Comparison of ENCODE assay signal across 12 cellular contexts in genomic region chr6:36752187-36752885, GRCh38. TPM values are rescaled to one million over a fixed set of nuclear protein-coding genes. Genes with fewer than 3 reads are reported as not detected.
DNase-seq lines count a peak whose midpoint lies in the region; ATAC-seq, FAIRE-seq and TF ChIP-seq lines count a peak whose summit lies in the region.
"Had no signal": no experiment of that assay in that cellular context is flagged by ENCODE, and none has a peak within 500 bp of the region (broad histone marks: within the 10 kb centered on the region; RNA-seq: fewer than 3 reads in every experiment).

No MANE protein-coding gene starts in this region.

- peaks cover 0 to 47% (median 21%) of the 10 kb centered on the region in 4 donors for H3K4me1 ChIP-seq in stomach

- no peak for TF ChIP-seq EP300 in stomach (IDR thresholded peaks at IDR 0.05)

- H3K36me3 ChIP-seq in bronchial epithelial cell (ENCODE audit: control insufficient read depth, insufficient read depth, low read length) (no peaks in the 10 kb centered on the region), stomach (no peaks in the 10 kb centered on the region)
- H3K36me3 ChIP-seq: tibial nerve had no signal

- 52 to 87% (median 59%) methylated on average over 6 of the region's 6 CpGs for WGBS in stomach, 5 donors

- intact Hi-C loops in stomach (cut with DNase I; ENCODE audit: low total_unique reads): loop anchor here (10.0 kb wide), 1 partner anchor 128 kb away; no protein-coding TSS in a partner anchor

- H3K9me3 ChIP-seq in stomach: peaks cover 0 to 24% (median 16%) of the 10 kb centered on the region in 4 donors

- no peak overlapping the region for H3K4me3 ChIP-seq in bronchial epithelial cell (ENCODE audit: low read depth, low read length)
- no peak overlapping the region for H3K4me3 ChIP-seq in stomach
- H3K4me3 ChIP-seq: smooth muscle cell, tibial nerve had no signal

- peak; percentile 20 for DNase-seq in activated naive CD4-positive, alpha-beta T cell treated with Interleukin-2 at 50 U/mL for 16 hours
- DNase-seq in activated naive CD4-positive, alpha-beta T cell treated with anti-CD3 and anti-CD28 coated beads, Interleukin-2, amount 50 U/mL, for 16 hours: no peak
- DNase-seq in NOMO-1 treated with DMSO at 0.1 percent for 48 hours (lab: John Stamatoyannopoulos, UW; ENCODE audit: unreplicated experiment): peak; percentile 27
- peak; percentile 86 for DNase-seq in bronchial epithelial cell (ENCODE audit: low read depth)
- DNase-seq in stomach: peak; percentile 54
- DNase-seq in iPS-NIHi7 (ENCODE audit: extremely low spot score): no peak
- DNase-seq: CD8-positive, alpha-beta T cell had no signal

- H3K27ac ChIP-seq in stomach: peak overlapping the region in 3 of 5 donors; percentile 25 to 62 (median 60)

- H3K27me3 ChIP-seq in bronchial epithelial cell (ENCODE audit: control insufficient read depth, insufficient read depth, low read length): no peaks in the 10 kb centered on the region
- H3K27me3 ChIP-seq in stomach: no peaks in the 10 kb centered on the region
- H3K27me3 ChIP-seq: tibial nerve had no signal

- ATAC-seq in GM21576 (IDR thresholded peaks at IDR 0.05; ENCODE audit: unreplicated experiment) (no peak), HG03108 (IDR thresholded peaks at IDR 0.05; ENCODE audit: unreplicated experiment) (no peak)
- ATAC-seq: CD8-positive, alpha-beta T cell had no signal

- TF ChIP-seq POLR2A in stomach (IDR thresholded peaks at IDR 0.05): no peak

- TF ChIP-seq CTCF in bronchial epithelial cell (IDR thresholded peaks at IDR 0.05; ENCODE audit: insufficient read depth, low read length, severe bottlenecking) (no peak), stomach (IDR thresholded peaks at IDR 0.05) (no peak)

- FAIRE-seq in bronchial epithelial cell (lab: Jason Lieb, UNC): no peak
- FAIRE-seq: endometrium had no signal

RNA-seq across cellular contexts. Expression of gene RAB44, which starts 54.7 kb away (rescaled TPM):
- total RNA-seq in bronchial epithelial cell (under 0.01 TPM in 2 replicates), stomach (1 to 10 TPM in 1 of 5 donors, under 1 TPM in 1, not detected in 3; 0.37 to 2.5 TPM)
- polyA plus RNA-seq in stomach: under 1 TPM; 0.15 to 0.23 (median 0.19) TPM
- total RNA-seq: smooth muscle cell had no signal

Comparison
In these comparisons a context has a peak if more than half of its experiments do, and no peak if none do; other contexts are left out.
1. DNase-seq: peak in activated naive CD4-positive, alpha-beta T cell treated with Interleukin-2 at 50 U/mL for 16 hours (single experiment), NOMO-1 treated with DMSO at 0.1 percent for 48 hours (single experiment), bronchial epithelial cell (single experiment) and stomach (single experiment); none in activated naive CD4-positive, alpha-beta T cell treated with anti-CD3 and anti-CD28 coated beads, Interleukin-2, amount 50 U/mL, for 16 hours (single experiment) and iPS-NIHi7 (single experiment).